31 cellular contexts compared by ENCODE assay signal in the genomic region with DNA sequence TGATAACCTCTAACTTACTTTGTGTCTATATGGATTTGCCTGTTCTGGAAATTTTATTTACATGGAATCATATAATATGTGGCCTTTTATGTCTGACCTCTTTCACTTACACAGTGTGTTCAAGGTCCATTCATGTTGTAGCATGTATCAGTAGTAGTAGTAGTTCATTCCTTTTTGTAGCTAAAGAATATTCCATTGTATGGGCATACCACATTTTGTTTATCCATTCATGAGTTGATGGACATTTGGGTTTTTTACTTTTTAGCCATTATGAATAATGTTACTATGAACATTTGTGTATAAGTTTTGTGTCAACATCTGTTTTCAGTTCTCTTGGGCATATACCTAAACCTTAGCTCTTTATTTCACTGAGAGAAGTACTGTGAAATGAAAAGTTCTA.
"Had no signal": no experiment of that assay in that cellular context is flagged by ENCODE, and none has a peak within 500 bp of the region (broad histone marks: within the 10 kb centered on the region; RNA-seq: fewer than 3 reads in every experiment).

No MANE protein-coding gene starts in this region.

- H3K27ac ChIP-seq: adrenal gland, cardiac muscle cell, colonic mucosa, VCaP had no signal

- FAIRE-seq: bronchial epithelial cell had no signal

- H3K36me3 ChIP-seq: adrenal gland, colonic mucosa had no signal

- H3K9me3 ChIP-seq: adrenal gland, colonic mucosa had no signal

- DNase-seq: activated B cell treated with CpG ODN at 0.5 μM for 24 hours; activated CD4-positive, alpha-beta memory T cell treated with anti-CD3 and anti-CD28 coated beads, Interleukin-2, amount 10 ng/mL, durations not matched to agents 7 days and 5 days; activated CD4-positive, alpha-beta T cell treated with anti-CD3 and anti-CD28 coated beads for 4 hours; activated CD4-positive, alpha-beta T cell treated with anti-CD3 and anti-CD28 coated beads, Interleukin-2, amount 10 ng/mL, durations not matched to agents 7 days and 5 days; activated CD4-positive, alpha-beta T cell treated with anti-CD3 and anti-CD28 coated beads, Interleukin-2, amount 50 U/mL, for 48 hours; activated CD4-positive, CD25-positive, alpha-beta regulatory T cell treated with anti-CD3 and anti-CD28 coated beads, Interleukin-2, amount 50 U/mL, for 72 hours; activated CD8-positive, alpha-beta memory T cell treated with anti-CD3 and anti-CD28 coated beads for 24 hours; activated CD8-positive, alpha-beta memory T cell treated with anti-CD3 and anti-CD28 coated beads, Interleukin-2, amount 10 ng/mL, durations not matched to agents 7 days and 5 days; activated CD8-positive, alpha-beta memory T cell treated with anti-CD3 and anti-CD28 coated beads, Interleukin-2, amount 50 U/mL, for 48 hours; activated CD8-positive, alpha-beta T cell treated with anti-CD3 and anti-CD28 coated beads, Interleukin-2, amount 10 ng/mL, durations not matched to agents 7 days and 5 days; activated effector memory CD4-positive, alpha-beta T cell treated with anti-CD3 and anti-CD28 coated beads, Interleukin-2, amount 50 U/mL, for 16 hours; activated gamma-delta T cell treated with Interleukin-2 at 50 U/mL for 16 hours; activated naive CD4-positive, alpha-beta T cell; activated naive CD4-positive, alpha-beta T cell treated with anti-CD3 and anti-CD28 coated beads for 36 hours; activated naive CD4-positive, alpha-beta T cell treated with anti-CD3 and anti-CD28 coated beads, Interleukin-2, amount 50 U/mL, for 16 hours; activated naive CD8-positive, alpha-beta T cell treated with anti-CD3 and anti-CD28 coated beads for 36 hours; activated T-cell treated with anti-CD3 and anti-CD28 coated beads, Interleukin-2, amount 50 U/mL, for 4 hours; activated T-cell treated with anti-CD3 and anti-CD28 coated beads, Interleukin-2, amount 50 U/mL, for 72 hours; adrenal gland; amniotic stem cell; aorta; caudate nucleus; cerebellar nuclear complex; colonic mucosa; T-helper 2 cell; T-helper 9 cell had no signal

- H3K4me1 ChIP-seq: adrenal gland, colonic mucosa had no signal

- ATAC-seq: activated CD8-positive, alpha-beta memory T cell treated with anti-CD3 and anti-CD28 coated beads, Interleukin-2, amount 10 ng/mL, durations not matched to agents 7 days and 5 days; activated CD8-positive, alpha-beta T cell treated with anti-CD3 and anti-CD28 coated beads, Interleukin-2, amount 10 ng/mL, durations not matched to agents 7 days and 5 days; activated naive CD4-positive, alpha-beta T cell treated with anti-CD3 and anti-CD28 coated beads, Interleukin-2, amount 50 U/mL, for 72 hours; activated T-cell treated with anti-CD3 and anti-CD28 coated beads, Interleukin-2, amount 50 U/mL, for 4 hours; activated T-cell treated with anti-CD3 and anti-CD28 coated beads, Interleukin-2, amount 50 U/mL, for 72 hours; activated T-helper 17 cell treated with anti-CD3 and anti-CD28 coated beads, Interleukin-2, amount 50 U/mL, for 72 hours had no signal

- H3K27me3 ChIP-seq: adrenal gland, cardiac muscle cell, colonic mucosa had no signal

- H3K4me3 ChIP-seq: adrenal gland, cardiac muscle cell, colonic mucosa had no signal
